27 cellular contexts compared by ENCODE assay signal in genomic region chr6:25984265-25984664, GRCh38. TPM values are rescaled to one million over a fixed set of nuclear protein-coding genes. Genes with fewer than 3 reads are reported as not detected.
"Had no signal": no experiment of that assay in that cellular context is flagged by ENCODE, and none has a peak within 500 bp of the region (broad histone marks: within the 10 kb centered on the region; RNA-seq: fewer than 3 reads in every experiment).

No MANE protein-coding gene starts in this region.

- H3K4me1 ChIP-seq: esophagus muscularis mucosa, gastrocnemius medialis, sigmoid colon, upper lobe of right lung had no signal

- H3K4me3 Mint-ChIP-seq: activated CD4-positive, alpha-beta memory T cell treated with anti-CD3 and anti-CD28 coated beads, Interleukin-2, amount 10 ng/mL, durations not matched to agents 7 days and 5 days; activated naive CD8-positive, alpha-beta T cell treated with anti-CD3 and anti-CD28 coated beads for 36 hours; activated T-helper 17 cell treated with anti-CD3 and anti-CD28 coated beads, Interleukin-2, amount 50 U/mL, for 72 hours; T-helper 1 cell treated with Interleukin-12 subunit alpha and Interleukin-12 subunit beta and Interleukin-4 antibody, amounts not matched to agents 30 μg/mL and 1 μg/mL, for 36 hours had no signal

- H3K9me3 ChIP-seq: esophagus muscularis mucosa, gastrocnemius medialis, mucosa of descending colon, sigmoid colon, upper lobe of right lung had no signal

- H3K4me2 ChIP-seq: smooth muscle cell had no signal

- ATAC-seq: activated T-helper 17 cell treated with anti-CD3 and anti-CD28 coated beads, Interleukin-2, amount 50 U/mL, for 72 hours; gastrocnemius medialis; left colon; mucosa of descending colon; upper lobe of right lung had no signal

- H3K4me3 ChIP-seq: esophagus muscularis mucosa, gastrocnemius medialis, mucosa of descending colon, sigmoid colon, smooth muscle cell, upper lobe of right lung had no signal

- DNase-seq: activated CD4-positive, alpha-beta memory T cell treated with anti-CD3 and anti-CD28 coated beads, Interleukin-2, amount 10 ng/mL, durations not matched to agents 7 days and 5 days; activated CD4-positive, alpha-beta T cell treated with anti-CD3 and anti-CD28 coated beads for 48 hours; activated CD4-positive, CD25-positive, alpha-beta regulatory T cell; activated naive CD8-positive, alpha-beta T cell treated with anti-CD3 and anti-CD28 coated beads for 36 hours; central memory CD4-positive, alpha-beta T cell; dermis blood vessel endothelial cell; effector CD8-positive, alpha-beta T cell; gastrocnemius medialis; islet precursor cell; left colon; mesenchymal stem cell; mucosa of descending colon; retina; sigmoid colon; stimulated activated CD4-positive, alpha-beta T cell treated with anti-CD3 and anti-CD28 coated beads, Interleukin-15, amount 100 ng/mL, for 24 hours; stimulated activated naive CD4-positive, alpha-beta T cell; upper lobe of right lung had no signal

- H3K27ac ChIP-seq: esophagus muscularis mucosa, gastrocnemius medialis, sigmoid colon, upper lobe of right lung had no signal

- H3K27me3 Mint-ChIP-seq: activated CD4-positive, alpha-beta memory T cell treated with anti-CD3 and anti-CD28 coated beads, Interleukin-2, amount 10 ng/mL, durations not matched to agents 7 days and 5 days; activated naive CD8-positive, alpha-beta T cell treated with anti-CD3 and anti-CD28 coated beads for 36 hours; activated T-helper 17 cell treated with anti-CD3 and anti-CD28 coated beads, Interleukin-2, amount 50 U/mL, for 72 hours; progenitor cell of endocrine pancreas had no signal

- H3K27me3 ChIP-seq: esophagus muscularis mucosa, gastrocnemius medialis, sigmoid colon, upper lobe of right lung had no signal

- H3K27ac Mint-ChIP-seq: activated CD4-positive, alpha-beta memory T cell treated with anti-CD3 and anti-CD28 coated beads, Interleukin-2, amount 10 ng/mL, durations not matched to agents 7 days and 5 days; progenitor cell of endocrine pancreas had no signal

- H3K9me3 Mint-ChIP-seq: activated CD4-positive, alpha-beta memory T cell treated with anti-CD3 and anti-CD28 coated beads, Interleukin-2, amount 10 ng/mL, durations not matched to agents 7 days and 5 days; activated naive CD8-positive, alpha-beta T cell treated with anti-CD3 and anti-CD28 coated beads for 36 hours; activated T-helper 17 cell treated with anti-CD3 and anti-CD28 coated beads, Interleukin-2, amount 50 U/mL, for 72 hours; T-helper 1 cell treated with Interleukin-12 subunit alpha and Interleukin-12 subunit beta and Interleukin-4 antibody, amounts not matched to agents 30 μg/mL and 1 μg/mL, for 36 hours had no signal

RNA-seq across cellular contexts. Expression of gene SLC17A2, which starts 53.8 kb away (rescaled TPM):
- total RNA-seq: activated CD4-positive, alpha-beta memory T cell treated with anti-CD3 and anti-CD28 coated beads, Interleukin-2, amount 10 ng/mL, durations not matched to agents 7 days and 5 days; activated naive CD8-positive, alpha-beta T cell treated with anti-CD3 and anti-CD28 coated beads for 36 hours; activated T-helper 17 cell treated with anti-CD3 and anti-CD28 coated beads, Interleukin-2, amount 50 U/mL, for 72 hours; astrocyte; dermis blood vessel endothelial cell; endothelial cell of umbilical vein; esophagus muscularis mucosa; left colon; lower leg skin; mucosa of descending colon; osteocyte; progenitor cell of endocrine pancreas; sigmoid colon; smooth muscle cell; subcutaneous adipose tissue; upper lobe of right lung had no signal
- polyA plus RNA-seq: endothelial cell of umbilical vein, sigmoid colon, smooth muscle cell had no signal
